In the genomic region with DNA sequence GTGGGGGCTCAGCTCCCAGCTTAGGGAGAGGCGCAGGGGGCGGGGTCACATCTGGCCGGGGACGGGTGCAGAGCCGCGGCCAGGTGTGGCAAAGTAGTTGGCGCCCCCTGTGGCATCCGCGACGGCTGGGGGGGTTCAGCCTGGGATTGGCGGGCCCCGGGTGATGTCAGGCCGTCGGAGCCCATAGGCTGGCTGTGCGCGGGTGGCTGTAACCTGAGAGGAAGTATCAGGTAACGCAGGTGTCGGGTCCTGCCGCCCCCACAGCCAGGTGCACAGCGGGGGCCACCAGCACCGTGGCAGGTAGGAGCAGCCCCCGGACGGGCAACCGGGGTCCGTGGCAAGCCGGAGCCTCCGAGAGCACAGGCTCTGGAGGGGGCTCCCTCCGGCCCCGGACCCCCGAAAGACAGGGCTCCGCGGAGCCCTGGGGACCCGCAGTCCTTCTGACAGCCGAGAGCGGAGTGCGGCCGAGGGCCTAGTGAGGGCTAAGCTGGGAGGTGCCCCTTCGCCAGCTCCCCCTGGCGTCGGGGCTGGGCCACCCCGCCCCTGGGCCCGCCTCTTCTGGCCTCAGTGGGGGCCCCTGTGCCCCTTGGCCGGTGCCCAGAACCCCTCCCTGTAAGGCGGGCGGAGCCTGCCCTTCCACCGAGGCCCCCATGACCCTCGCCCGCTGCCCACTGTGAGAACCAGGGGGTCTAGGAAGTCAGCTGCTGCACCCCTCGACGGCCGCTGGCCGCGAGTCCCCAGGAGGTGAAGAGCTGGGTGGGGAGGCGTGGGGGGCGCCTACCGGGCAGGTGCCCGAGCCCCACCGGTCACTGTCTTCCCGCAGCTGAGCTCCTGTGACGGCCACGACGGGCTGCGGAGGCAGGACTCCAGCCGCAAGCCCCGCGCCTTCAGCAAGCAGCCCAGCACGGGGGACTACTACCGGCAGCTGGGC, we compare ENCODE assay signal across 9 cellular contexts. TPM values are rescaled to one million over a fixed set of nuclear protein-coding genes. Genes with fewer than 3 reads are reported as not detected.
DNase-seq lines count a peak whose midpoint lies in the region; ATAC-seq and TF ChIP-seq lines count a peak whose summit lies in the region.
"Had no signal": no experiment of that assay in that cellular context is flagged by ENCODE, and none has a peak within 500 bp of the region (broad histone marks: within the 10 kb centered on the region; RNA-seq: fewer than 3 reads in every experiment).

No MANE protein-coding gene starts in this region.

- H3K27me3 ChIP-seq in right lobe of liver: no peaks in the 10 kb centered on the region

- H3K27ac ChIP-seq in right lobe of liver: peak overlapping the region; percentile 26 to 80 (median 70)

- intact Hi-C loops in right lobe of liver (cut with DNase I): no loop called here

- peak; percentile 70 for DNase-seq in DMS153 (lab: John Stamatoyannopoulos, UW)
- peak; percentile 77 for DNase-seq in NCI-H1436 (lab: John Stamatoyannopoulos, UW)
- DNase-seq in activated naive CD4-positive, alpha-beta T cell treated with Interleukin-2 at 50 U/mL for 16 hours: peak; percentile 42
- DNase-seq in right lobe of liver: peak; percentile 73 to 89 (median 80)
- DNase-seq in midbrain (lab: John Stamatoyannopoulos, UW): no peak
- no peak for DNase-seq in NAMALWA (ENCODE audit: low spot score)
- no peak for DNase-seq in NCI-H1694 treated with DMSO at 0.1 percent for 48 hours (lab: John Stamatoyannopoulos, UW)

- ATAC-seq in right lobe of liver (peak; percentile 31 to 50 (median 41)), HG02840 (IDR thresholded peaks at IDR 0.05; ENCODE audit: low FRiP score, unreplicated experiment) (no peak)

- WGBS in right lobe of liver (ENCODE audit: insufficient coverage, low coverage, low lambda C conversion rate, missing lambda C conversion rate): 0% methylated on average over 9 of the region's 68 CpGs

- no peaks in the 10 kb centered on the region for H3K9me3 ChIP-seq in right lobe of liver

- H3K36me3 ChIP-seq in right lobe of liver: no peaks in the 10 kb centered on the region

- peaks cover 0 to 49% (median 14%) of the 10 kb centered on the region in 4 donors for H3K4me1 ChIP-seq in right lobe of liver

- peak overlapping the region; percentile 27 to 59 (median 58) for H3K4me3 ChIP-seq in right lobe of liver

- TF ChIP-seq CTCF in right lobe of liver (IDR thresholded peaks at IDR 0.05): peak in 3 of 4 donors; percentile 31 to 38 (median 32)

- TF ChIP-seq POLR2A in right lobe of liver (IDR thresholded peaks at IDR 0.05): peak; percentile 21

RNA-seq across cellular contexts. Expression of gene TNFRSF25, which starts 17.9 kb away (rescaled TPM):
- 1 to 10 TPM; 1.1 to 3.2 (median 2.1) TPM for total RNA-seq in right lobe of liver

RNA-seq across cellular contexts. Expression of gene ESPN, which starts 23.5 kb away (rescaled TPM):
- 100 to 1,000 TPM in 4 of 6 experiments, 10 to 100 TPM in 2; 81.6 to 149 (median 120) TPM for total RNA-seq in right lobe of liver
- total RNA-seq: fibroblast of villous mesenchyme had no signal

RNA-seq across cellular contexts. Expression of gene HES2, which starts 28.4 kb away (rescaled TPM):
- 1 to 10 TPM in 1 of 6 experiments, under 1 TPM in 2, not detected in 3; 0.27 to 1.2 (median 0.68) TPM for total RNA-seq in right lobe of liver

RNA-seq across cellular contexts. Expression of gene PLEKHG5, which starts 43.4 kb away (rescaled TPM):
- total RNA-seq in right lobe of liver: 1 to 10 TPM in 5 of 6 experiments, under 1 TPM in 1; 0.70 to 2.3 (median 1.5) TPM

RNA-seq across cellular contexts. Expression of gene ACOT7, which starts 54.5 kb away (rescaled TPM):
- 10 to 100 TPM; 10.8 to 19.7 (median 14.1) TPM for total RNA-seq in right lobe of liver

Comparison
In these comparisons a context has a peak if more than half of its experiments do, and no peak if none do; other contexts are left out.
1. DNase-seq: peak in DMS153 (single experiment), NCI-H1436 (single experiment), activated naive CD4-positive, alpha-beta T cell treated with Interleukin-2 at 50 U/mL for 16 hours (single experiment) and right lobe of liver (3 of 3); none in midbrain (single experiment), NAMALWA (single experiment) and NCI-H1694 treated with DMSO at 0.1 percent for 48 hours (single experiment).